In the genomic region with DNA sequence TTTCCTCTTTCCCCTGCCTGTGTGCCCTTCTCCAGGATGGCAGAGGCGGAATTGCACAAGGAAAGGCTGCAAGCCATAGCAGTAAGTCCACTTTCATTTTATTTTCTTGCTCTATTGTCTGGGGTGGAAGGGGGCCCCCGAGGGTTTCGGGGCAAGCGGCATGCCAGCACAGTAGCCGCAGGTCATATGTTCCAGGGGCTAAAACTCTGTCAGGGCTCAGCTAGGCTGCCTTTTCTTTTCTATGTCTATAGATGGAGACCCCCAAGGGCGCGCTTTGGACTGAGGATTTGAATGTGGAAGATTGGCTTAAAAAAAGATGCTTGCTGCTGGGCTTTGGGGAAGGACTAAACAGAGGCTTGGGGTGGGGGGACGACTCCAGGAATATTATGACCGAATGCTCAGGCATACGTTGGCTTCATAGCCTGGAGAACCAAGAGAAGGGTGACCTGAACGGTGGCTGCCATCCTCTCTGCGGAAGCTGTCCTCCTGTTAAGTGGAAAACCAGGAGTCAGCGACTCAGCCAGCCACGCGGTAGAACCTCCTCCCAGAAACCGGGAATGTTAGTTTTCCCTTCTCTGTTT, we compare ENCODE assay signal across 11 cellular contexts. TPM values are rescaled to one million over a fixed set of nuclear protein-coding genes. Genes with fewer than 3 reads are reported as not detected.
DNase-seq lines count a peak whose midpoint lies in the region; ATAC-seq and TF ChIP-seq lines count a peak whose summit lies in the region.
"Had no signal": no experiment of that assay in that cellular context is flagged by ENCODE, and none has a peak within 500 bp of the region (broad histone marks: within the 10 kb centered on the region; RNA-seq: fewer than 3 reads in every experiment).

No MANE protein-coding gene starts in this region.

- H3K27ac Mint-ChIP-seq in type B pancreatic cell, result peak overlapping the region; percentile 57

- TF ChIP-seq CTCF in colonic mucosa (IDR thresholded peaks at IDR 0.05), result no peak
- no peak for TF ChIP-seq CTCF in right lobe of liver (IDR thresholded peaks at IDR 0.05)
- no peak for TF ChIP-seq CTCF in type B pancreatic cell (conservative IDR thresholded peaks at IDR 0.05)
- no peak for TF ChIP-seq CTCF in GM13976 (IDR thresholded peaks at IDR 0.05; ENCODE audit: borderline replicate concordance, control extremely low read depth, extremely low read depth, insufficient read depth, missing control alignments)

- peak overlapping the region; percentile 38 for H3K4me3 ChIP-seq in colonic mucosa
- H3K4me3 ChIP-seq in right lobe of liver, result peak overlapping the region; percentile 77 to 86 (median 81)

- H3K27me3 Mint-ChIP-seq in type B pancreatic cell, result peaks cover 37% of the 10 kb centered on the region

- H3K27ac ChIP-seq in colonic mucosa (no peak overlapping the region), right lobe of liver (peak overlapping the region; percentile 90 to 95 (median 94))

- H3K36me3 Mint-ChIP-seq in type B pancreatic cell, result peaks cover 4% of the 10 kb centered on the region

- peak; percentile 62 for TF ChIP-seq POLR2A in right lobe of liver (IDR thresholded peaks at IDR 0.05)

- H3K9me3 ChIP-seq in colonic mucosa (no peaks in the 10 kb centered on the region), right lobe of liver (no peaks in the 10 kb centered on the region)
- H3K9me3 ChIP-seq: BE2C had no signal

- no peaks in the 10 kb centered on the region for H3K36me3 ChIP-seq in colonic mucosa
- H3K36me3 ChIP-seq in right lobe of liver, result no peaks in the 10 kb centered on the region
- H3K36me3 ChIP-seq: BE2C had no signal

- in situ Hi-C loops in GM13976 (cut with MboI; ENCODE audit: low sequenced_read_pairs, unreplicated experiment), result no loop called here

- no peaks in the 10 kb centered on the region for H3K27me3 ChIP-seq in colonic mucosa
- H3K27me3 ChIP-seq in right lobe of liver, result no peaks in the 10 kb centered on the region

- H3K4me1 ChIP-seq in colonic mucosa (no peaks in the 10 kb centered on the region), right lobe of liver (peaks cover 0 to 10% (median 0%) of the 10 kb centered on the region in 4 donors)
- H3K4me1 ChIP-seq: BE2C had no signal

- peak overlapping the region in 1 of 2 donors; percentile 70 for H3K9ac ChIP-seq in colonic mucosa (ENCODE audit: low read depth in 2 of 2, low read length in 2 of 2)

- intact Hi-C loops in colonic mucosa (cut with DNase I) (no loop called here), right lobe of liver (cut with DNase I) (no loop called here)

- H3K4me3 Mint-ChIP-seq in type B pancreatic cell, result peak overlapping the region; percentile 94

- peak; percentile 46 for DNase-seq in NCI-H2171 treated with DMSO at 0.1 percent for 48 hours (lab: John Stamatoyannopoulos, UW)
- no peak for DNase-seq in NCI-H2171 (lab: John Stamatoyannopoulos, UW)
- DNase-seq in colonic mucosa, result no peak
- peak; percentile 40 to 64 (median 62) for DNase-seq in right lobe of liver
- no peak for DNase-seq in type B pancreatic cell (ENCODE audit: extremely low spot score, unreplicated experiment)
- DNase-seq in GM13976 (ENCODE audit: low spot score), result no peak
- DNase-seq in NCI-H226, result no peak
- DNase-seq: BE2C had no signal

- peaks cover 2% of the 10 kb centered on the region for H3K9me3 Mint-ChIP-seq in type B pancreatic cell

- H3K4me1 Mint-ChIP-seq in type B pancreatic cell (ENCODE audit: unreplicated experiment), result peaks cover 10% of the 10 kb centered on the region

- WGBS in right lobe of liver (ENCODE audit: insufficient coverage, low coverage, low lambda C conversion rate, missing lambda C conversion rate), result 3% methylated on average over 15 of the region's 16 CpGs

- ATAC-seq in right lobe of liver (peak; percentile 59 to 74 (median 64)), GM18907 (IDR thresholded peaks at IDR 0.05; ENCODE audit: unreplicated experiment) (no peak)
- ATAC-seq: HCT116 had no signal

RNA-seq across cellular contexts. Expression of gene PALM2AKAP2, which starts 0.5 kb away (rescaled TPM):
- total RNA-seq in colonic mucosa (1 to 10 TPM in 1 of 2 donors, under 1 TPM in 1; 0.69 to 3.4 TPM), right lobe of liver (10 to 100 TPM; 26.4 to 50.3 (median 32.2) TPM), type B pancreatic cell (ENCODE audit: low replicate concordance) (4.2 and 24.4 TPM in 2 replicates)
- total RNA-seq: T-helper 2 cell treated with Interferon-gamma antibody and Interleukin-4, amounts not matched to agents 100 ng/mL and 5 ng/mL, for 36 hours had no signal

Comparison
In these comparisons a context has a peak if more than half of its experiments do, and no peak if none do; other contexts are left out.
1. DNase-seq: peak in NCI-H2171 treated with DMSO at 0.1 percent for 48 hours (single experiment) and right lobe of liver (3 of 3); none in NCI-H2171 (single experiment), colonic mucosa (single experiment), type B pancreatic cell (single experiment), GM13976 (single experiment) and NCI-H226 (single experiment).